ENCODE assay signal across 13 cellular contexts in genomic region chr13:27280009-27280646, GRCh38. TPM values are rescaled to one million over a fixed set of nuclear protein-coding genes. Genes with fewer than 3 reads are reported as not detected.
DNase-seq lines count a peak whose midpoint lies in the region; ATAC-seq and TF ChIP-seq lines count a peak whose summit lies in the region.
"Had no signal": no experiment of that assay in that cellular context is flagged by ENCODE, and none has a peak within 500 bp of the region (broad histone marks: within the 10 kb centered on the region; RNA-seq: fewer than 3 reads in every experiment).

No MANE protein-coding gene starts in this region.

- intact Hi-C loops in CD14-positive monocyte (cut with micrococcal nuclease) = loop anchor here (5.0 to 10.0 kb wide), 2 partner anchors 293 to 295 kb away; no protein-coding TSS in a partner anchor

- no peaks in the 10 kb centered on the region for H3K27me3 ChIP-seq in MG63

- H3K9me3 Mint-ChIP-seq in stimulated activated effector memory CD8-positive, alpha-beta T cell treated with anti-CD3 and anti-CD28 coated beads, Interleukin-12 subunit alpha, Interleukin-12 subunit beta, amount 100 ng/mL, for 72 hours = no peaks in the 10 kb centered on the region
- H3K9me3 Mint-ChIP-seq in CD14-positive monocyte = peaks cover 0 to 3% (median 0%) of the 10 kb centered on the region in 7 donors

- H3K27me3 Mint-ChIP-seq in CD14-positive monocyte (ENCODE audit: low read depth in 3 of 3) = peaks cover 0 to 7% (median 7%) of the 10 kb centered on the region in 3 donors

- H3K27ac Mint-ChIP-seq in stimulated activated effector memory CD8-positive, alpha-beta T cell treated with anti-CD3 and anti-CD28 coated beads, Interleukin-12 subunit alpha, Interleukin-12 subunit beta, amount 100 ng/mL, for 72 hours = no peak overlapping the region
- no peak overlapping the region for H3K27ac Mint-ChIP-seq in CD14-positive monocyte

- peak; percentile 20 for DNase-seq in GF-D8 (lab: John Stamatoyannopoulos, UW)
- DNase-seq in MG63 = peak; percentile 89
- DNase-seq in astrocyte of the cerebellum (ENCODE audit: low read depth) = peak; percentile 83
- DNase-seq in stimulated activated effector memory CD8-positive, alpha-beta T cell treated with anti-CD3 and anti-CD28 coated beads, Interleukin-12 subunit alpha, Interleukin-12 subunit beta, amount 100 ng/mL, for 72 hours (ENCODE audit: low spot score in 2 of 2) = no peak
- DNase-seq in NCI-H2081 (lab: John Stamatoyannopoulos, UW) = no peak
- DNase-seq in CD1c-positive myeloid dendritic cell (ENCODE audit: extremely low spot score) = no peak
- DNase-seq in CD14-positive monocyte (ENCODE audit: low spot score) = no peak
- DNase-seq: DMS153, NCI-H146, NCI-H2227 treated with DMSO at 0.1 percent for 48 hours, NCI-H524 treated with DMSO at 0.1 percent for 48 hours, SHP77 treated with DMSO at 0.1 percent for 48 hours, T-helper 2 cell had no signal

- in situ Hi-C loops in astrocyte of the cerebellum (cut with HindIII; ENCODE audit: low sequenced_read_pairs) = no loop called here

- H3K9me3 ChIP-seq in MG63 = no peaks in the 10 kb centered on the region

- ATAC-seq in stimulated activated effector memory CD8-positive, alpha-beta T cell treated with anti-CD3 and anti-CD28 coated beads, Interleukin-12 subunit alpha, Interleukin-12 subunit beta, amount 100 ng/mL, for 72 hours = peak; percentile 11

- H3K36me3 Mint-ChIP-seq in stimulated activated effector memory CD8-positive, alpha-beta T cell treated with anti-CD3 and anti-CD28 coated beads, Interleukin-12 subunit alpha, Interleukin-12 subunit beta, amount 100 ng/mL, for 72 hours = no peaks in the 10 kb centered on the region
- no peaks in the 10 kb centered on the region for H3K36me3 Mint-ChIP-seq in CD14-positive monocyte

- H3K4me3 Mint-ChIP-seq in stimulated activated effector memory CD8-positive, alpha-beta T cell treated with anti-CD3 and anti-CD28 coated beads, Interleukin-12 subunit alpha, Interleukin-12 subunit beta, amount 100 ng/mL, for 72 hours = no peak overlapping the region
- H3K4me3 Mint-ChIP-seq in CD14-positive monocyte = no peak overlapping the region

- H3K4me3 ChIP-seq in MG63 (no peak overlapping the region), astrocyte of the cerebellum (ENCODE audit: low read depth, low read length) (no peak overlapping the region)

- TF ChIP-seq CTCF in astrocyte of the cerebellum (IDR thresholded peaks at IDR 0.05; ENCODE audit: low read depth, low read length, missing control alignments) (no peak), CD14-positive monocyte (IDR thresholded peaks at IDR 0.05) (no peak)

- no peaks in the 10 kb centered on the region for H3K36me3 ChIP-seq in MG63

- peaks cover 5% of the 10 kb centered on the region for H3K4me1 Mint-ChIP-seq in stimulated activated effector memory CD8-positive, alpha-beta T cell treated with anti-CD3 and anti-CD28 coated beads, Interleukin-12 subunit alpha, Interleukin-12 subunit beta, amount 100 ng/mL, for 72 hours
- H3K4me1 Mint-ChIP-seq in CD14-positive monocyte = no peaks in the 10 kb centered on the region

RNA-seq across cellular contexts. Expression of gene RASL11A, which starts 9.5 kb away (rescaled TPM):
- 19.9 and 25.8 TPM in 2 replicates for total RNA-seq in MG63 (2014; rRNA removed; shearing (Covaris generic); ENCODE audit: low replicate concordance)
- polyA plus RNA-seq in CD14-positive monocyte = 1 to 10 TPM; 1.0 to 6.8 TPM

RNA-seq across cellular contexts. Expression of gene RPL21, which starts 28.8 kb away (rescaled TPM):
- total RNA-seq in MG63 (2014; rRNA removed; shearing (Covaris generic); ENCODE audit: low replicate concordance) = 1,701 and 2,215 TPM in 2 replicates
- polyA plus RNA-seq in CD14-positive monocyte = 1,000 to 10,000 TPM; 1,417 to 1,781 TPM

Comparison
In these comparisons a context has a peak if more than half of its experiments do, and no peak if none do; other contexts are left out.
1. DNase-seq: peak in GF-D8 (single experiment), MG63 (single experiment) and astrocyte of the cerebellum (single experiment); none in stimulated activated effector memory CD8-positive, alpha-beta T cell treated with anti-CD3 and anti-CD28 coated beads, Interleukin-12 subunit alpha, Interleukin-12 subunit beta, amount 100 ng/mL, for 72 hours (0 of 2), NCI-H2081 (0 of 2), CD1c-positive myeloid dendritic cell (single experiment) and CD14-positive monocyte (single experiment).